In the genomic region with DNA sequence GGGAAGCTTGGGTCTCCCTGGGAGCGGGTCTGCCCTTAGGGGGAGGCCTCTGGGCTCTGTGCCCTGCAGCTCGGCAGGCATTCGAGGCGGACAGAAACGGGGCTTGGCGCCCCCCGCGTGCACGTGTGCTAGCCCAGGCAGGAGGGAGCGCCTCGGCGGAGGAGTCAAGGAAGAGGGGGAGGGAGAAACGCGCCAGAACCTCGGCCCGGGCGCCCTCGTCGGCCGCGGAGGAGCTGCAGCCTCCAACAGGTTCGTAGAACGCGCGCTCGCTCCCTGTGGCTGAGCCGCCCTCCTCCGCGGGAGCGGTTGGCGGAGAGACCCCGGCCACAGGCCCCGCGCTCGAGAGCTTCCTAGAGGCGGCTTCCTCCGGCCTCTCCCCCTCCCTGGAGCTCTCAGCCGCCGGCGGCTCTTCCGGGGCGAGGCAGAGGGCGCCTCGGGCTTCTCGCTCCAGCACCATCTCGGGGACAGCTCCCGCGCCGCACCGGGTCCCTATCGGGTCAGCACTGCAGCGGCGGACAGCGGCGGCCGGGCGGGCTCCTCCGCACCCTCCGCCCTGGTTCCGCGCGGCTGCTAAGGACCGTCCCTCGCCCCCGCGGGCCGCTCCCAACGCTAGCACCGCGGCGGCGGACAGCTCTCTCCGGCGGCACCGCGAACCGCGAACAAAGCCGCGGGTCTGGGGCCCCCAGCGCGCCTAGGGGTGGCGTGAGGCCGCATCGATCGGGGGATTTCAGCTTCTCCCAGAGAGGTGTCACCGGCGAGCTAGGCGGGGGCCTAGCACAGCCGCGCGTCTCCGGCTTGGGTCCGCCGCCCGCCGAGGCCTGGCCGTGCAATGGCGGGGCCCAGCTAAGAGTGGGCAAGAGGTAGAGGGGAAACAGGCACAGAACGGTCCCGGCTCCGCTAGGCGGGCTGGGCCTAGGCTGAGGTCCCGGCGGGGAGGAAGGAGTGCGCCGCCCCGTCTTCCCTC, we compare ENCODE assay signal across 8 cellular contexts.
DNase-seq lines count a peak whose midpoint lies in the region; ATAC-seq and TF ChIP-seq lines count a peak whose summit lies in the region.

No MANE protein-coding gene starts in this region.

- DNase-seq in AG09319 (ENCODE audit: extremely low read depth, low read depth) (peak; percentile 32), HuH-7 (ENCODE audit: low spot score) (peak; percentile 85), T follicular helper cell (ENCODE audit: low read depth) (peak; percentile 72), amniotic stem cell (lab: John Stamatoyannopoulos, UW) (peak; percentile 92), left ventricle myocardium superior (peak; percentile 90), renal cortical epithelial cell (ENCODE audit: low read depth) (peak; percentile 33)

- TF ChIP-seq CTCF in AG09319 (IDR thresholded peaks at IDR 0.05; ENCODE audit: low read depth, low read length), result no peak

- ATAC-seq in GM19395 (IDR thresholded peaks at IDR 0.05; ENCODE audit: unreplicated experiment) (peak; percentile 90), left ventricle myocardium superior (peak; percentile 100), GM19324 (IDR thresholded peaks at IDR 0.05; ENCODE audit: low FRiP score, unreplicated experiment) (no peak)

- intact Hi-C loops in left ventricle myocardium superior (cut with micrococcal nuclease), result no loop called here

Comparison
In these comparisons a context has a peak if more than half of its experiments do, and no peak if none do; other contexts are left out.
1. DNase-seq: peak in every context shown above with its lines; median percentile 92 in amniotic stem cell; 90 in left ventricle myocardium superior; 85 in HuH-7; 72 in T follicular helper cell; 33 in renal cortical epithelial cell; 32 in AG09319.